ENCODE assay signal across 9 cellular contexts in genomic region chr18:48800877-48801727, GRCh38.
A peak's percentile ranks its signal among the peaks of the same experiment; 100 is the strongest.
DNase-seq lines count a peak whose midpoint lies in the region; ATAC-seq and TF ChIP-seq lines count a peak whose summit lies in the region.
"Had no signal": no experiment of that assay in that cellular context is flagged by ENCODE, and none has a peak within 500 bp of the region (broad histone marks: within the 10 kb centered on the region; RNA-seq: fewer than 3 reads in every experiment).

No MANE protein-coding gene starts in this region.

- in situ Hi-C loops in gastrocnemius medialis (cut with MboI; ENCODE audit: low sequenced_read_pairs in 4 of 4) = no loop called here

- H3K27ac ChIP-seq in ascending aorta (peak overlapping the region; percentile 86 to 88), gastrocnemius medialis (peak overlapping the region; percentile 51 to 81 (median 72))
- H3K27ac ChIP-seq: C4-2B had no signal

- CTCF ChIA-PET in HEK293T (lab: Yijun Ruan, JAX) = no interaction called here

- DNase-seq in activated T-cell treated with anti-CD3 and anti-CD28 coated beads, Interleukin-2, amount 50 U/mL, for 1 hour = peak; percentile 8
- DNase-seq in activated T-cell treated with anti-CD3 and anti-CD28 coated beads for 4 hours = no peak
- peak in 1 of 2 donors; percentile 67 for DNase-seq in ascending aorta (ENCODE audit: low spot score in 2 of 2)
- peak in 1 of 2 donors; percentile 12 for DNase-seq in gastrocnemius medialis
- DNase-seq in C1 segment of cervical spinal cord (lab: John Stamatoyannopoulos, UW) = no peak
- no peak for DNase-seq in HEK293T (ENCODE audit: extremely low spot score)
- no peak for DNase-seq in NK-92 (lab: John Stamatoyannopoulos, UW; ENCODE audit: unreplicated experiment)

- H3K9me3 ChIP-seq in ascending aorta = no peaks in the 10 kb centered on the region
- no peaks in the 10 kb centered on the region for H3K9me3 ChIP-seq in gastrocnemius medialis

- intact Hi-C loops in ascending aorta (cut with DNase I) (loop anchor here (5.0 kb wide), 1 partner anchor 71 kb away; no protein-coding TSS in a partner anchor), gastrocnemius medialis (cut with DNase I; ENCODE audit: low total_unique reads) (no loop called here)

- ATAC-seq in HG03066 (IDR thresholded peaks at IDR 0.05; ENCODE audit: low read depth, unreplicated experiment) = peak; percentile 54
- ATAC-seq in gastrocnemius medialis = no peak

- H3K36me3 ChIP-seq in ascending aorta (no peaks in the 10 kb centered on the region), gastrocnemius medialis (no peaks in the 10 kb centered on the region)

- H3K27me3 ChIP-seq in ascending aorta (no peaks in the 10 kb centered on the region), gastrocnemius medialis (no peaks in the 10 kb centered on the region)

- H3K4me3 ChIP-seq in ascending aorta (no peak overlapping the region), gastrocnemius medialis (no peak overlapping the region)

- POLR2A ChIA-PET in HEK293T (lab: Yijun Ruan, JAX) = interaction anchor here (0.8 kb wide), 1 partner anchor 8 kb away, joined by 3 read pairs; no protein-coding TSS in a partner anchor

- no peak for TF ChIP-seq POLR2A in gastrocnemius medialis (IDR thresholded peaks at IDR 0.05)

- peaks cover 22 to 55% of the 10 kb centered on the region in 2 donors for H3K4me1 ChIP-seq in ascending aorta
- peaks cover 45 to 48% of the 10 kb centered on the region in 2 donors for H3K4me1 ChIP-seq in gastrocnemius medialis

- TF ChIP-seq CTCF in ascending aorta (IDR thresholded peaks at IDR 0.05) = no peak
- no peak for TF ChIP-seq CTCF in gastrocnemius medialis (IDR thresholded peaks at IDR 0.05 in 4 of 5, conservative IDR thresholded peaks at IDR 0.05 in 1 of 5)

TF ChIP-seq in HEK293T, 16 proteins besides CTCF, POLR2A, EP300 and RAD21:
- TF ChIP-seq NFRKB (IDR thresholded peaks at IDR 0.05) = no peak
- no peak for TF ChIP-seq BHLHE40 (IDR thresholded peaks at IDR 0.05; ENCODE audit: borderline replicate concordance)
- TF ChIP-seq ZNF384 (IDR thresholded peaks at IDR 0.05) = no peak
- TF ChIP-seq SUZ12 (IDR thresholded peaks at IDR 0.05) = no peak
- no peak for TF ChIP-seq FOXK2 (IDR thresholded peaks at IDR 0.05)
- TF ChIP-seq L3MBTL2 (conservative IDR thresholded peaks at IDR 0.05) = no peak
- TF ChIP-seq HDGF (IDR thresholded peaks at IDR 0.05; ENCODE audit: borderline replicate concordance) = no peak
- TF ChIP-seq PKNOX1 (IDR thresholded peaks at IDR 0.05) = no peak
- TF ChIP-seq CTBP1 (IDR thresholded peaks at IDR 0.05; ENCODE audit: borderline replicate concordance) = no peak
- TF ChIP-seq FOXA1 (IDR thresholded peaks at IDR 0.05) = no peak
- TF ChIP-seq SP1 (IDR thresholded peaks at IDR 0.05) = no peak
- TF ChIP-seq LEF1 (IDR thresholded peaks at IDR 0.05; ENCODE audit: borderline replicate concordance) = no peak
- no peak for TF ChIP-seq ELF4 (IDR thresholded peaks at IDR 0.05)
- no peak for TF ChIP-seq ARNT (IDR thresholded peaks at IDR 0.05)
